In genomic region chr17:49359990-49360795, GRCh38 we compare ENCODE assay signal across 8 cellular contexts. TPM values are rescaled to one million over a fixed set of nuclear protein-coding genes. Genes with fewer than 3 reads are reported as not detected.
A peak's percentile ranks its signal among the peaks of the same experiment; 100 is the strongest.
DNase-seq lines count a peak whose midpoint lies in the region; ATAC-seq and TF ChIP-seq lines count a peak whose summit lies in the region.

No MANE protein-coding gene starts in this region.

- no peaks in the 10 kb centered on the region for H3K36me3 Mint-ChIP-seq in activated T-cell treated with anti-CD3 and anti-CD28 coated beads, Interleukin-2, amount 50 U/mL, for 4 hours (ENCODE audit: insufficient read depth)
- no peaks in the 10 kb centered on the region for H3K36me3 Mint-ChIP-seq in activated CD8-positive, alpha-beta T cell treated with anti-CD3 and anti-CD28 coated beads for 36 hours (ENCODE audit: low read depth)

- DNase-seq in activated T-cell treated with anti-CD3 and anti-CD28 coated beads, Interleukin-2, amount 50 U/mL, for 4 hours, result no peak
- DNase-seq in activated T-cell treated with anti-CD3 and anti-CD28 coated beads, Interleukin-2, amount 50 U/mL, for 48 hours, result no peak
- peak; percentile 24 for DNase-seq in activated CD8-positive, alpha-beta T cell treated with anti-CD3 and anti-CD28 coated beads for 36 hours
- DNase-seq in islet precursor cell (peak; percentile 40), superior temporal gyrus (ENCODE audit: extremely low spot score) (peak; percentile 26), HCEC 1CT (no peak), GDM1 (lab: John Stamatoyannopoulos, UW) (no peak)

- peaks cover 56% of the 10 kb centered on the region for H3K4me1 Mint-ChIP-seq in activated T-cell treated with anti-CD3 and anti-CD28 coated beads, Interleukin-2, amount 50 U/mL, for 4 hours (ENCODE audit: low read depth)
- peaks cover 52% of the 10 kb centered on the region for H3K4me1 Mint-ChIP-seq in activated CD8-positive, alpha-beta T cell treated with anti-CD3 and anti-CD28 coated beads for 36 hours (ENCODE audit: low read depth)

- ATAC-seq in activated T-cell treated with anti-CD3 and anti-CD28 coated beads, Interleukin-2, amount 50 U/mL, for 4 hours, result no peak
- no peak for ATAC-seq in activated CD8-positive, alpha-beta T cell treated with anti-CD3 and anti-CD28 coated beads for 36 hours
- ATAC-seq in GM19397 (IDR thresholded peaks at IDR 0.05; ENCODE audit: unreplicated experiment), result no peak

- H3K27me3 Mint-ChIP-seq in activated T-cell treated with anti-CD3 and anti-CD28 coated beads, Interleukin-2, amount 50 U/mL, for 4 hours (ENCODE audit: low read depth), result no peaks in the 10 kb centered on the region
- no peaks in the 10 kb centered on the region for H3K27me3 Mint-ChIP-seq in activated CD8-positive, alpha-beta T cell treated with anti-CD3 and anti-CD28 coated beads for 36 hours

- peak overlapping the region; percentile 93 for H3K27ac Mint-ChIP-seq in activated CD8-positive, alpha-beta T cell treated with anti-CD3 and anti-CD28 coated beads for 36 hours

- intact Hi-C loops in activated CD8-positive, alpha-beta T cell treated with anti-CD3 and anti-CD28 coated beads for 36 hours (cut with micrococcal nuclease), result loop anchor here (2.0 kb wide), 1 partner anchor 17 kb away; no protein-coding TSS in a partner anchor

- CTCF ChIA-PET in activated CD8-positive, alpha-beta T cell treated with anti-CD3 and anti-CD28 coated beads for 36 hours (lab: Charles Lee), result interaction anchor here (1.0 to 5.2 kb wide), 8 partner anchors 9 to 47 kb away, joined by 3 to 42 read pairs (median 10); no protein-coding TSS in a partner anchor

- no peak for TF ChIP-seq CTCF in activated CD8-positive, alpha-beta T cell treated with anti-CD3 and anti-CD28 coated beads for 36 hours (IDR thresholded peaks at IDR 0.05)

- no peaks in the 10 kb centered on the region for H3K9me3 Mint-ChIP-seq in activated T-cell treated with anti-CD3 and anti-CD28 coated beads, Interleukin-2, amount 50 U/mL, for 4 hours
- no peaks in the 10 kb centered on the region for H3K9me3 Mint-ChIP-seq in activated CD8-positive, alpha-beta T cell treated with anti-CD3 and anti-CD28 coated beads for 36 hours

- H3K4me3 Mint-ChIP-seq in activated T-cell treated with anti-CD3 and anti-CD28 coated beads, Interleukin-2, amount 50 U/mL, for 4 hours, result peak overlapping the region; percentile 92
- H3K4me3 Mint-ChIP-seq in activated CD8-positive, alpha-beta T cell treated with anti-CD3 and anti-CD28 coated beads for 36 hours, result peak overlapping the region; percentile 90

- POLR2A ChIA-PET in activated CD8-positive, alpha-beta T cell treated with anti-CD3 and anti-CD28 coated beads for 36 hours (lab: Charles Lee), result interaction anchor here (0.5 to 5.6 kb wide), 8 partner anchors 10 to 33 kb away, joined by 3 to 26 read pairs (median 4); no protein-coding TSS in a partner anchor

RNA-seq across cellular contexts. Expression of gene ZNF652, which starts 1.9 kb away (rescaled TPM):
- 1 to 10 TPM; 2.8 to 3.2 (median 3.1) TPM for total RNA-seq in activated T-cell treated with anti-CD3 and anti-CD28 coated beads, Interleukin-2, amount 50 U/mL, for 4 hours
- total RNA-seq in activated CD8-positive, alpha-beta T cell treated with anti-CD3 and anti-CD28 coated beads for 36 hours, result 1 to 10 TPM; 6.4 to 6.7 TPM

RNA-seq across cellular contexts. Expression of gene PHB1, which starts 54.5 kb away (rescaled TPM):
- total RNA-seq in activated T-cell treated with anti-CD3 and anti-CD28 coated beads, Interleukin-2, amount 50 U/mL, for 4 hours, result 100 to 1,000 TPM; 549 to 631 (median 628) TPM
- total RNA-seq in activated CD8-positive, alpha-beta T cell treated with anti-CD3 and anti-CD28 coated beads for 36 hours, result 100 to 1,000 TPM; 363 to 381 TPM

Comparison
In these comparisons a context has a peak if more than half of its experiments do, and no peak if none do; other contexts are left out.
1. DNase-seq: peak in activated CD8-positive, alpha-beta T cell treated with anti-CD3 and anti-CD28 coated beads for 36 hours (single experiment), islet precursor cell (single experiment) and superior temporal gyrus (single experiment); none in activated T-cell treated with anti-CD3 and anti-CD28 coated beads, Interleukin-2, amount 50 U/mL, for 4 hours (single experiment), activated T-cell treated with anti-CD3 and anti-CD28 coated beads, Interleukin-2, amount 50 U/mL, for 48 hours (0 of 2), HCEC 1CT (single experiment) and GDM1 (single experiment).